In genomic region chr3:67030785-67031740, GRCh38 we compare ENCODE assay signal across 1 cellular context.
A peak's percentile ranks its signal among the peaks of the same experiment; 100 is the strongest.
TF ChIP-seq lines count a peak whose summit lies in the region.

No MANE protein-coding gene starts in this region.

TF ChIP-seq in K562, 482 proteins besides CTCF, POLR2A, EP300 and RAD21 (continued from another document):
- TF ChIP-seq, protein P1, sequence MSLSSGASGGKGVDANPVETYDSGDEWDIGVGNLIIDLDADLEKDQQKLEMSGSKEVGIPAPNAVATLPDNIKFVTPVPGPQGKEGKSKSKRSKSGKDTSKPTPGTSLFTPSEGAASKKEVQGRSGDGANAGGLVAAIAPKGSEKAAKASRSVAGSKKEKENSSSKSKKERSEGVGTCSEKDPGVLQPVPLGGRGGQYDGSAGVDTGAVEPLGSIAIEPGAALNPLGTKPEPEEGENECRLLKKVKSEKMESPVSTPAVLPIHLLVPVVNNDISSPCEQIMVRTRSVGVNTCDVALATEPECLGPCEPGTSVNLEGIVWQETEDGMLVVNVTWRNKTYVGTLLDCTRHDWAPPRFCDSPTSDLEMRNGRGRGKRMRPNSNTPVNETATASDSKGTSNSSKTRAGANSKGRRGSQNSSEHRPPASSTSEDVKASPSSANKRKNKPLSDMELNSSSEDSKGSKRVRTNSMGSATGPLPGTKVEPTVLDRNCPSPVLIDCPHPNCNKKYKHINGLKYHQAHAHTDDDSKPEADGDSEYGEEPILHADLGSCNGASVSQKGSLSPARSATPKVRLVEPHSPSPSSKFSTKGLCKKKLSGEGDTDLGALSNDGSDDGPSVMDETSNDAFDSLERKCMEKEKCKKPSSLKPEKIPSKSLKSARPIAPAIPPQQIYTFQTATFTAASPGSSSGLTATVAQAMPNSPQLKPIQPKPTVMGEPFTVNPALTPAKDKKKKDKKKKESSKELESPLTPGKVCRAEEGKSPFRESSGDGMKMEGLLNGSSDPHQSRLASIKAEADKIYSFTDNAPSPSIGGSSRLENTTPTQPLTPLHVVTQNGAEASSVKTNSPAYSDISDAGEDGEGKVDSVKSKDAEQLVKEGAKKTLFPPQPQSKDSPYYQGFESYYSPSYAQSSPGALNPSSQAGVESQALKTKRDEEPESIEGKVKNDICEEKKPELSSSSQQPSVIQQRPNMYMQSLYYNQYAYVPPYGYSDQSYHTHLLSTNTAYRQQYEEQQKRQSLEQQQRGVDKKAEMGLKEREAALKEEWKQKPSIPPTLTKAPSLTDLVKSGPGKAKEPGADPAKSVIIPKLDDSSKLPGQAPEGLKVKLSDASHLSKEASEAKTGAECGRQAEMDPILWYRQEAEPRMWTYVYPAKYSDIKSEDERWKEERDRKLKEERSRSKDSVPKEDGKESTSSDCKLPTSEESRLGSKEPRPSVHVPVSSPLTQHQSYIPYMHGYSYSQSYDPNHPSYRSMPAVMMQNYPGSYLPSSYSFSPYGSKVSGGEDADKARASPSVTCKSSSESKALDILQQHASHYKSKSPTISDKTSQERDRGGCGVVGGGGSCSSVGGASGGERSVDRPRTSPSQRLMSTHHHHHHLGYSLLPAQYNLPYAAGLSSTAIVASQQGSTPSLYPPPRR (CRISPR knock-in tag; IDR thresholded peaks at IDR 0.05; ENCODE audit: borderline replicate concordance), result no peak
- TF ChIP-seq NCOA4 (IDR thresholded peaks at IDR 0.05; ENCODE audit: partially characterized antibody), result no peak
- TF ChIP-seq ZNF592 (IDR thresholded peaks at IDR 0.05), result peak; percentile 29; the same call in 1 of the 2 replicates
- TF ChIP-seq ZNF197 (CRISPR knock-in tag; IDR thresholded peaks at IDR 0.05; ENCODE audit: low read depth), result 0 out of 2 replicates have a peak, but pooled peaks have one; percentile 35
- TF ChIP-seq CBFA2T3 (IDR thresholded peaks at IDR 0.05), result peak; percentile 88
- TF ChIP-seq POLR3A (IDR thresholded peaks at IDR 0.05; ENCODE audit: borderline replicate concordance, extremely low read depth, insufficient read depth, insufficient read length), result no peak
- TF ChIP-seq, protein P2, sequence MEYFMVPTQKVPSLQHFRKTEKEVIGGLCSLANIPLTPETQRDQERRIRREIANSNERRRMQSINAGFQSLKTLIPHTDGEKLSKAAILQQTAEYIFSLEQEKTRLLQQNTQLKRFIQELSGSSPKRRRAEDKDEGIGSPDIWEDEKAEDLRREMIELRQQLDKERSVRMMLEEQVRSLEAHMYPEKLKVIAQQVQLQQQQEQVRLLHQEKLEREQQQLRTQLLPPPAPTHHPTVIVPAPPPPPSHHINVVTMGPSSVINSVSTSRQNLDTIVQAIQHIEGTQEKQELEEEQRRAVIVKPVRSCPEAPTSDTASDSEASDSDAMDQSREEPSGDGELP (CRISPR knock-in tag; IDR thresholded peaks at IDR 0.05; ENCODE audit: borderline replicate concordance), result no peak
- no peak for TF ChIP-seq KLF10 (CRISPR knock-in tag; IDR thresholded peaks at IDR 0.05)
- TF ChIP-seq ZNF12 (CRISPR knock-in tag; IDR thresholded peaks at IDR 0.05), result no peak
- TF ChIP-seq KDM5B (IDR thresholded peaks at IDR 0.05; ENCODE audit: insufficient replicate concordance, low read depth, low read length), result no peak
